In the genomic region with DNA sequence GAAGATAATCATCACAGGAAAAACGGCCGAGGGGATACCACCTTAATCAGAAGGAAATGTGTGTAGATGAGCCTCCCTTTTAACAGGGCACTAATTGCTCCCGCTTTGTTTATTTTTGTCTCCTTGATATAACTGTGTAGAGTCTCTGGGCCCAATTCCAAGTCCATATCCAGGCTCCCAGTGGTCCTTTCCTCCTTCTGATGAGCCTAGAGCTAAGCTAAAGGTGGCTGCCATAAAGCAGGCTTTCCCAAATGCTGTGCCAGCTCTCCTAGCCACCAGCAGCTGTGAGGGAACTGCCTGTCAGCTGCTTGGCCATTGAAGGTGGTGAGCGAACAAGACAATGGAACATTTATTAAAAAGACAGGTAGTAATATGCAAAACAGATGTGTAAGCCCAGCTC, we compare ENCODE assay signal across 15 cellular contexts.
"Had no signal": no experiment of that assay in that cellular context is flagged by ENCODE, and none has a peak within 500 bp of the region (broad histone marks: within the 10 kb centered on the region; RNA-seq: fewer than 3 reads in every experiment).

No MANE protein-coding gene starts in this region.

- H3K9me3 Mint-ChIP-seq: endodermal cell; naive thymus-derived CD8-positive, alpha-beta T cell had no signal

- H3K4me3 ChIP-seq: coronary artery, heart right ventricle, ovary had no signal

- H3K27me3 ChIP-seq: heart right ventricle, ovary had no signal

- DNase-seq: effector CD4-positive, alpha-beta T cell; endodermal cell; erythroblast; heart right ventricle; hypothalamus; kidney glomerular epithelial cell; mammary epithelial cell; naive thymus-derived CD8-positive, alpha-beta T cell; ovary; right cardiac atrium; small intestine; stimulated activated CD4-positive, alpha-beta T cell treated with anti-CD3 and anti-CD28 coated beads, Interleukin-2, amount 100 ng/mL, for 48 hours; stimulated activated naive CD4-positive, alpha-beta T cell treated with Interleukin-2 at 50 U/mL for 16 hours; trophoblast cell had no signal

- H3K4me1 ChIP-seq: heart right ventricle had no signal

- H3K9me3 ChIP-seq: heart right ventricle, ovary had no signal

- H3K4me3 Mint-ChIP-seq: endodermal cell; naive thymus-derived CD8-positive, alpha-beta T cell had no signal

- H3K4me1 Mint-ChIP-seq: endodermal cell; naive thymus-derived CD8-positive, alpha-beta T cell had no signal

- H3K27ac Mint-ChIP-seq: endodermal cell had no signal

- H3K36me3 ChIP-seq: heart right ventricle, ovary had no signal

- ATAC-seq: naive thymus-derived CD8-positive, alpha-beta T cell had no signal

- H3K27ac ChIP-seq: coronary artery, heart right ventricle, ovary had no signal

- H3K36me3 Mint-ChIP-seq: naive thymus-derived CD8-positive, alpha-beta T cell had no signal
